ENCODE assay signal across 1 cellular context in the genomic region with DNA sequence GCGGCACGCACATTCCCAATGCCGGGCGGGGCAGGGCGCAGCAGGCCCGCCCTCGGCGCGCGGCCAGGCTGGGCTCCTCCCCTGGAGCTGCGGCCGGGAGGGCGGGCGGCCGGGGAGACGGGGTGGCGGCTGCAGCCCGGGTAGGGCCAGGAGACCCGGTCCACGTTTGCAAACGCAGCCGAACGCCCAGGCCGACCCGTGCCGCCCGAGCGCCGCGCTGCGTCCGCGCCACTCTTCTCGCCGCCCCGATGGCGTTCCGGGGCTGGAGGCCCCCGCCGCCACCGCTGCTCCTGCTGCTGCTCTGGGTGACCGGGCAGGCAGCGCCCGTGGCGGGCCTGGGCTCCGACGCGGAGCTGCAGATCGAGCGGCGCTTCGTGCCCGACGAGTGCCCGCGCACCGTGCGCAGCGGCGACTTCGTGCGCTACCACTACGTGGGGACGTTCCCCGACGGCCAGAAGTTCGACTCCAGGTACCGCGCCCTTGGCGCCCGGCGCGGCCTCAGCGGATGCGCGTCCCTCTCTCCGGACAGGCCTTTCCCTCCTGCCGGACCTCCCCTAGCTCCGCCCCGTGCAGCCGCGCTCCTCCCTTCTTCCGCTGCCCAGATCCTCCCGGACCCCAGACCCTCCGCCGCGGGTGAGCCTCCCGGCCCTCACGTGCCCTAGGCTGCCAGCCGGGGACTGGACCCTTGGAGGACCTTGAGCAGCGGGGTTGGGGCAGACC.
TF ChIP-seq lines count a peak whose summit lies in the region.

A gene with protein sequence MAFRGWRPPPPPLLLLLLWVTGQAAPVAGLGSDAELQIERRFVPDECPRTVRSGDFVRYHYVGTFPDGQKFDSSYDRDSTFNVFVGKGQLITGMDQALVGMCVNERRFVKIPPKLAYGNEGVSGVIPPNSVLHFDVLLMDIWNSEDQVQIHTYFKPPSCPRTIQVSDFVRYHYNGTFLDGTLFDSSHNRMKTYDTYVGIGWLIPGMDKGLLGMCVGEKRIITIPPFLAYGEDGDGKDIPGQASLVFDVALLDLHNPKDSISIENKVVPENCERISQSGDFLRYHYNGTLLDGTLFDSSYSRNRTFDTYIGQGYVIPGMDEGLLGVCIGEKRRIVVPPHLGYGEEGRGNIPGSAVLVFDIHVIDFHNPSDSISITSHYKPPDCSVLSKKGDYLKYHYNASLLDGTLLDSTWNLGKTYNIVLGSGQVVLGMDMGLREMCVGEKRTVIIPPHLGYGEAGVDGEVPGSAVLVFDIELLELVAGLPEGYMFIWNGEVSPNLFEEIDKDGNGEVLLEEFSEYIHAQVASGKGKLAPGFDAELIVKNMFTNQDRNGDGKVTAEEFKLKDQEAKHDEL (plus strand): TSS at position 115 of the 720 bp plus-strand sequence. CDS start 134 bp downstream, at position 249.

TF ChIP-seq in WTC11, 78 proteins besides CTCF, POLR2A, EP300 and RAD21 (continued from another document):
- TF ChIP-seq, protein P1, sequence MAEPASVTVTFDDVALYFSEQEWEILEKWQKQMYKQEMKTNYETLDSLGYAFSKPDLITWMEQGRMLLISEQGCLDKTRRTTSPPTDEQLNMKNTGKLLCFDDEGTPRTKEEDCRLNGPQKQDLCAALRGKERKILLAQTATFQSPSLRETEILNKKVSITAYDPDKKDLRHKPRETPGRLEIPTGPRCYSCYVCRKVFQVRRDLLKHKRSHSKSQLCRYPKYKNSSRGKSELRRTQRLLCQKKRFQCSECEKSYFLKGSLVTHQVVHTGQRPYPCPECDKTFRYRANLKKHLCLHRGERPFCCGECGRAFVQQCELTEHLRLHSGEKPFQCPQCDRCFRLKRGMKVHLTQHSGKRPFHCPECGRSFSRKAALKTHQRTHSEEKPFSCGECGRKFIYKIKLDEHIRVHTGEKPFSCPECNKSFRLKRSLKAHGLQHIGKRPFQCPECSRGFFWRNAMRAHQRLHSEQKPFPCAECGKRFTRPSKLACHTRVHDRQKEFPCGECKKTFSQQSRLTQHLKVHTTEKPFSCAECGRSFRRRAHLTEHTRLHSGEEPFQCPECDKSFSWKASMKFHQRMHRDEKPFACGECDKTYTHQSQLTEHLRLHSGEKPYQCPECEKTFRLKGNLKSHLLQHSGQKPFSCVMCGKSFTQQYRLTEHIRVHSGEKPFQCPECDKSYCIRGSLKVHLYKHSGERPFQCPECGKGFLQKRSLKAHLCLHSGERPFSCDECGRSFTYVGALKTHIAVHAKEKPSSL (CRISPR knock-in tag; conservative IDR thresholded peaks at IDR 0.05): no peak
- TF ChIP-seq FOXP4 (CRISPR knock-in tag; IDR thresholded peaks at IDR 0.05): peak; percentile 73; the same call in 1 of the 2 replicates
- TF ChIP-seq ATF2 (CRISPR knock-in tag; IDR thresholded peaks at IDR 0.05; ENCODE audit: borderline replicate concordance, low read depth): no peak
- TF ChIP-seq RELA (CRISPR knock-in tag; IDR thresholded peaks at IDR 0.05; ENCODE audit: borderline replicate concordance): peak; percentile 62; the same call in 1 of the 2 replicates
- TF ChIP-seq, protein P2, sequence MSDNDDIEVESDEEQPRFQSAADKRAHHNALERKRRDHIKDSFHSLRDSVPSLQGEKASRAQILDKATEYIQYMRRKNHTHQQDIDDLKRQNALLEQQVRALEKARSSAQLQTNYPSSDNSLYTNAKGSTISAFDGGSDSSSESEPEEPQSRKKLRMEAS (CRISPR knock-in tag; IDR thresholded peaks at IDR 0.05): peak; percentile 90
- TF ChIP-seq NR1H2 (CRISPR knock-in tag; IDR thresholded peaks at IDR 0.05): no peak
- TF ChIP-seq, protein P3, sequence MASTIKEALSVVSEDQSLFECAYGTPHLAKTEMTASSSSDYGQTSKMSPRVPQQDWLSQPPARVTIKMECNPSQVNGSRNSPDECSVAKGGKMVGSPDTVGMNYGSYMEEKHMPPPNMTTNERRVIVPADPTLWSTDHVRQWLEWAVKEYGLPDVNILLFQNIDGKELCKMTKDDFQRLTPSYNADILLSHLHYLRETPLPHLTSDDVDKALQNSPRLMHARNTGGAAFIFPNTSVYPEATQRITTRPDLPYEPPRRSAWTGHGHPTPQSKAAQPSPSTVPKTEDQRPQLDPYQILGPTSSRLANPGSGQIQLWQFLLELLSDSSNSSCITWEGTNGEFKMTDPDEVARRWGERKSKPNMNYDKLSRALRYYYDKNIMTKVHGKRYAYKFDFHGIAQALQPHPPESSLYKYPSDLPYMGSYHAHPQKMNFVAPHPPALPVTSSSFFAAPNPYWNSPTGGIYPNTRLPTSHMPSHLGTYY (CRISPR knock-in tag; IDR thresholded peaks at IDR 0.05): peak; percentile 37; the same call in 1 of the 2 replicates
- peak; percentile 33; the same call in 1 of the 2 replicates for TF ChIP-seq ZNF317 (CRISPR knock-in tag; IDR thresholded peaks at IDR 0.05; ENCODE audit: borderline replicate concordance, low read depth)
- TF ChIP-seq KAT7 (CRISPR knock-in tag; IDR thresholded peaks at IDR 0.05; ENCODE audit: borderline replicate concordance): peak; percentile 49; the same call in 1 of the 2 replicates
